ENCODE assay signal across 14 cellular contexts in the genomic region with DNA sequence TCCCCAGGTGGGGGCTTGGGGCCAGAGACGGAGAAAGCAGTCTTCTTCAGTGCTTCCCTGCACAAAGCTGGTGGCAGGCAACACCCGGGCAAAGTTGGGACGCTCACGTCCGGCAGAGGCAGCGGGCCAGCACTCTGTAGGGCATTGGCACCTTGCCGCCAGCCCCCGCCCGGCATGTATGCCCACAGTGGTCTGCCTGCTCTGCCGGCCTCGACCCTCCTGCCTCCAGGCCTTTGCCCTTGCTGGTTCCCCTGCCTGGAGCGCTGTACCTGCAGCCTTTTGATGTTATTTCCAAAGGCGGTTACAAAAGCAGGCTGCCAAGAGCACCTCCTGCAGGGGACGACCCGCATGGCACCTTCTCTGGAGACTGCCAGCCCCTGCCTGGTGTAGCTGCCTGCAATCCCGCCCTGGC. TPM values are rescaled to one million over a fixed set of nuclear protein-coding genes. Genes with fewer than 3 reads are reported as not detected.
DNase-seq lines count a peak whose midpoint lies in the region; ATAC-seq and TF ChIP-seq lines count a peak whose summit lies in the region.
"Had no signal": no experiment of that assay in that cellular context is flagged by ENCODE, and none has a peak within 500 bp of the region (broad histone marks: within the 10 kb centered on the region; RNA-seq: fewer than 3 reads in every experiment).

No MANE protein-coding gene starts in this region.

- H3K79me2 ChIP-seq in DOHH2 (ENCODE audit: control insufficient read depth, low read length): no peaks in the 10 kb centered on the region

- no peaks in the 10 kb centered on the region for H3K36me3 Mint-ChIP-seq in neural crest cell (ENCODE audit: low read depth)

- H3K27me3 ChIP-seq in DOHH2 (ENCODE audit: control insufficient read depth, low read length): peaks cover 4% of the 10 kb centered on the region; the same call in 1 of the 2 replicates
- peaks cover 12 to 24% of the 10 kb centered on the region in 2 experiments for H3K27me3 ChIP-seq in mesenchymal stem cell (ENCODE audit: control insufficient read depth in 1 of 2, insufficient read depth in 1 of 2, low read length in 2 of 2)

- H3K4me3 Mint-ChIP-seq in neural crest cell: no peak overlapping the region
- H3K4me3 Mint-ChIP-seq: activated naive CD4-positive, alpha-beta T cell treated with anti-CD3 and anti-CD28 coated beads, Interleukin-2, amount 50 U/mL, for 24 hours; CD4-positive, alpha-beta T cell; natural killer cell treated with Interleukin-12 subunit alpha and Interleukin-12 subunit beta and Interleukin-15 and Interleukin-18, amount 100 ng/mL, for 72 hours had no signal

- H3K36me3 ChIP-seq in DOHH2 (ENCODE audit: control insufficient read depth, low read length): no peaks in the 10 kb centered on the region
- no peaks in the 10 kb centered on the region for H3K36me3 ChIP-seq in mesenchymal stem cell (ENCODE audit: control insufficient read depth in 1 of 2, insufficient read depth in 2 of 2, low read depth in 1 of 2, low read length in 2 of 2)
- H3K36me3 ChIP-seq: thoracic aorta had no signal

- H4K91ac ChIP-seq in mesenchymal stem cell (ENCODE audit: low read length): no peak overlapping the region

- H3K27ac Mint-ChIP-seq in neural crest cell (ENCODE audit: unreplicated experiment): no peak overlapping the region
- H3K27ac Mint-ChIP-seq: activated naive CD4-positive, alpha-beta T cell treated with anti-CD3 and anti-CD28 coated beads, Interleukin-2, amount 50 U/mL, for 24 hours; CD4-positive, alpha-beta T cell; natural killer cell treated with Interleukin-12 subunit alpha and Interleukin-12 subunit beta and Interleukin-15 and Interleukin-18, amount 100 ng/mL, for 72 hours had no signal

- no peaks in the 10 kb centered on the region for H3K9me3 Mint-ChIP-seq in neural crest cell
- H3K9me3 Mint-ChIP-seq: activated naive CD4-positive, alpha-beta T cell treated with anti-CD3 and anti-CD28 coated beads, Interleukin-2, amount 50 U/mL, for 24 hours; natural killer cell treated with Interleukin-12 subunit alpha and Interleukin-12 subunit beta and Interleukin-15 and Interleukin-18, amount 100 ng/mL, for 72 hours had no signal

- H3K9me3 ChIP-seq in DOHH2 (ENCODE audit: control insufficient read depth, insufficient read depth, low read length): no peaks in the 10 kb centered on the region
- H3K9me3 ChIP-seq in mesenchymal stem cell (ENCODE audit: control insufficient read depth, low read length): peaks cover 5% of the 10 kb centered on the region
- H3K9me3 ChIP-seq: thoracic aorta had no signal

- no peak overlapping the region for H3K4me3 ChIP-seq in DOHH2 (ENCODE audit: low read length)
- H3K4me3 ChIP-seq in choroid plexus epithelial cell (ENCODE audit: low read depth, low read length): no peak overlapping the region
- H3K4me3 ChIP-seq in mesenchymal stem cell (ENCODE audit: insufficient read depth in 1 of 2, low read depth in 1 of 2, low read length in 2 of 2): no peak overlapping the region
- H3K4me3 ChIP-seq: thoracic aorta had no signal

- H4K8ac ChIP-seq in mesenchymal stem cell (ENCODE audit: low read length): no peak overlapping the region

- no peak overlapping the region for H2AFZ ChIP-seq in mesenchymal stem cell (ENCODE audit: low read depth, low read length)

- H3K4me1 ChIP-seq in DOHH2 (ENCODE audit: control insufficient read depth, low read length) (no peaks in the 10 kb centered on the region), mesenchymal stem cell (ENCODE audit: control insufficient read depth, insufficient read depth, low read depth, low read length) (no peaks in the 10 kb centered on the region)

- H3K14ac ChIP-seq in mesenchymal stem cell (ENCODE audit: low read length in 2 of 2): no peak overlapping the region

- no peaks in the 10 kb centered on the region for H3F3A ChIP-seq in DOHH2 (ENCODE audit: control insufficient read depth, insufficient read depth)

- H3K4me1 Mint-ChIP-seq in neural crest cell: peaks cover 16% of the 10 kb centered on the region
- H3K4me1 Mint-ChIP-seq: activated naive CD4-positive, alpha-beta T cell treated with anti-CD3 and anti-CD28 coated beads, Interleukin-2, amount 50 U/mL, for 24 hours had no signal

- WGBS in mesenchymal stem cell: 65% methylated on average over 16 of the region's 16 CpGs

- no peak overlapping the region for H3K27ac ChIP-seq in DOHH2 (ENCODE audit: low read depth, low read length)
- H3K27ac ChIP-seq in mesenchymal stem cell (ENCODE audit: low read length, poor library complexity, severe bottlenecking): no peak overlapping the region
- H3K27ac ChIP-seq: thoracic aorta had no signal

- TF ChIP-seq CTCF in DOHH2 (IDR thresholded peaks at IDR 0.05; ENCODE audit: low read depth, low read length, poor library complexity, severe bottlenecking) (peak; percentile 26), choroid plexus epithelial cell (conservative IDR thresholded peaks at IDR 0.05; ENCODE audit: low read depth, low read length) (peak; percentile 14), neural crest cell (conservative IDR thresholded peaks at IDR 0.05) (peak; percentile 38)

- DNase-seq in choroid plexus epithelial cell (ENCODE audit: low read depth) (no peak), neural crest cell (ENCODE audit: low read depth, low spot score) (no peak), mesenchymal stem cell (no peak)
- no peak for DNase-seq in activated CD4-positive, alpha-beta T cell treated with anti-CD3 and anti-CD28 coated beads for 1 hour
- DNase-seq: CD4-positive, alpha-beta T cell; cortex of kidney; NCI-H2171 had no signal

- no peak for TF ChIP-seq EP300 in Ishikawa (IDR thresholded peaks at IDR 0.05; ENCODE audit: borderline replicate concordance)

- H3K27me3 Mint-ChIP-seq in neural crest cell (ENCODE audit: low read depth): no peaks in the 10 kb centered on the region
- H3K27me3 Mint-ChIP-seq: activated naive CD4-positive, alpha-beta T cell treated with anti-CD3 and anti-CD28 coated beads, Interleukin-2, amount 50 U/mL, for 24 hours; CD4-positive, alpha-beta T cell had no signal

- no peak overlapping the region for H2BK15ac ChIP-seq in mesenchymal stem cell (ENCODE audit: low read depth, poor library complexity, severe bottlenecking)

- no peaks in the 10 kb centered on the region for H3K9me2 ChIP-seq in DOHH2 (replicated peaks; ENCODE audit: control insufficient read depth, low read length)

- no peak overlapping the region for H3K18ac ChIP-seq in mesenchymal stem cell (ENCODE audit: low read depth in 1 of 2, low read length in 2 of 2)

- H3K79me1 ChIP-seq in mesenchymal stem cell (replicated peaks; ENCODE audit: low read length, poor library complexity, severe bottlenecking): no peaks in the 10 kb centered on the region

- no peak overlapping the region for H3K9ac ChIP-seq in mesenchymal stem cell (ENCODE audit: low read length)

- no peaks in the 10 kb centered on the region for H4K20me1 ChIP-seq in DOHH2 (ENCODE audit: control insufficient read depth, insufficient read depth, low read depth, low read length)

- H2AK5ac ChIP-seq in mesenchymal stem cell (ENCODE audit: low read length, severe bottlenecking): no peak overlapping the region

- peak; percentile 26; the same call in 1 of the 2 replicates for TF ChIP-seq RAD21 in Ishikawa (IDR thresholded peaks at IDR 0.05; ENCODE audit: low read depth)

- no peak overlapping the region for H3K4ac ChIP-seq in mesenchymal stem cell (ENCODE audit: low read depth in 1 of 2, low read length in 2 of 2)

- H2BK12ac ChIP-seq in mesenchymal stem cell (ENCODE audit: low read length in 2 of 2): no peak overlapping the region

- no peak overlapping the region for H3K4me2 ChIP-seq in DOHH2 (ENCODE audit: low read length)
- no peak overlapping the region for H3K4me2 ChIP-seq in mesenchymal stem cell (ENCODE audit: low read length, poor library complexity, severe bottlenecking)

- no peak overlapping the region for H2BK5ac ChIP-seq in mesenchymal stem cell (ENCODE audit: low read depth, low read length, poor library complexity, severe bottlenecking)

- ATAC-seq in HG02763 (IDR thresholded peaks at IDR 0.05; ENCODE audit: unreplicated experiment) (no peak), HG03565 (IDR thresholded peaks at IDR 0.05; ENCODE audit: unreplicated experiment) (no peak)
- ATAC-seq: natural killer cell treated with Interleukin-12 subunit alpha and Interleukin-12 subunit beta and Interleukin-15 and Interleukin-18, amount 100 ng/mL, for 72 hours had no signal

- H2BK120ac ChIP-seq in mesenchymal stem cell (ENCODE audit: low read depth, low read length): no peak overlapping the region

- no peak overlapping the region for H3K23ac ChIP-seq in mesenchymal stem cell (ENCODE audit: low read length in 2 of 2)

TF ChIP-seq in Ishikawa, 13 proteins besides CTCF, POLR2A, EP300 and RAD21 (continues in another document):
- TF ChIP-seq CREB1 (IDR thresholded peaks at IDR 0.05; ENCODE audit: low read depth): no peak
- TF ChIP-seq MAX (IDR thresholded peaks at IDR 0.05): no peak
- no peak for TF ChIP-seq TCF12 (IDR thresholded peaks at IDR 0.05; ENCODE audit: low read depth)
- TF ChIP-seq REST (IDR thresholded peaks at IDR 0.05; ENCODE audit: low read depth): no peak
- no peak for TF ChIP-seq NFIC (IDR thresholded peaks at IDR 0.05)

RNA-seq across cellular contexts. Expression of gene SHISAL1, which starts 56.5 kb away (rescaled TPM):
- total RNA-seq in neural crest cell: 4.2 and 4.3 TPM in 2 replicates
- 1.9 TPM for polyA plus RNA-seq in mesenchymal stem cell (2013, experiment 1 of 2)
- 1.9 TPM for polyA plus RNA-seq in mesenchymal stem cell (2013, experiment 2 of 2)
- total RNA-seq: CD4-positive, alpha-beta T cell; natural killer cell treated with Interleukin-12 subunit alpha and Interleukin-12 subunit beta and Interleukin-15 and Interleukin-18, amount 100 ng/mL, for 72 hours had no signal
